1 cellular context compared by ENCODE assay signal in genomic region chr11:125941241-125941605, GRCh38.
TF ChIP-seq lines count a peak whose summit lies in the region.

No MANE protein-coding gene starts in this region.

TF ChIP-seq in GM23338, 12 proteins besides CTCF, POLR2A, EP300 and RAD21 (continued from another document):
- TF ChIP-seq ZNF462 (CRISPR knock-in tag; IDR thresholded peaks at IDR 0.05) (no peak), ZNF114 (CRISPR knock-in tag; IDR thresholded peaks at IDR 0.05) (no peak), CREB1 (CRISPR knock-in tag; IDR thresholded peaks at IDR 0.05; ENCODE audit: low read depth) (no peak)
- TF ChIP-seq, protein P1, sequence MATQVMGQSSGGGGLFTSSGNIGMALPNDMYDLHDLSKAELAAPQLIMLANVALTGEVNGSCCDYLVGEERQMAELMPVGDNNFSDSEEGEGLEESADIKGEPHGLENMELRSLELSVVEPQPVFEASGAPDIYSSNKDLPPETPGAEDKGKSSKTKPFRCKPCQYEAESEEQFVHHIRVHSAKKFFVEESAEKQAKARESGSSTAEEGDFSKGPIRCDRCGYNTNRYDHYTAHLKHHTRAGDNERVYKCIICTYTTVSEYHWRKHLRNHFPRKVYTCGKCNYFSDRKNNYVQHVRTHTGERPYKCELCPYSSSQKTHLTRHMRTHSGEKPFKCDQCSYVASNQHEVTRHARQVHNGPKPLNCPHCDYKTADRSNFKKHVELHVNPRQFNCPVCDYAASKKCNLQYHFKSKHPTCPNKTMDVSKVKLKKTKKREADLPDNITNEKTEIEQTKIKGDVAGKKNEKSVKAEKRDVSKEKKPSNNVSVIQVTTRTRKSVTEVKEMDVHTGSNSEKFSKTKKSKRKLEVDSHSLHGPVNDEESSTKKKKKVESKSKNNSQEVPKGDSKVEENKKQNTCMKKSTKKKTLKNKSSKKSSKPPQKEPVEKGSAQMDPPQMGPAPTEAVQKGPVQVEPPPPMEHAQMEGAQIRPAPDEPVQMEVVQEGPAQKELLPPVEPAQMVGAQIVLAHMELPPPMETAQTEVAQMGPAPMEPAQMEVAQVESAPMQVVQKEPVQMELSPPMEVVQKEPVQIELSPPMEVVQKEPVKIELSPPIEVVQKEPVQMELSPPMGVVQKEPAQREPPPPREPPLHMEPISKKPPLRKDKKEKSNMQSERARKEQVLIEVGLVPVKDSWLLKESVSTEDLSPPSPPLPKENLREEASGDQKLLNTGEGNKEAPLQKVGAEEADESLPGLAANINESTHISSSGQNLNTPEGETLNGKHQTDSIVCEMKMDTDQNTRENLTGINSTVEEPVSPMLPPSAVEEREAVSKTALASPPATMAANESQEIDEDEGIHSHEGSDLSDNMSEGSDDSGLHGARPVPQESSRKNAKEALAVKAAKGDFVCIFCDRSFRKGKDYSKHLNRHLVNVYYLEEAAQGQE (IDR thresholded peaks at IDR 0.05; ENCODE audit: unreplicated experiment) = no peak
